Comparison of ENCODE assay signal across 26 cellular contexts in the genomic region with DNA sequence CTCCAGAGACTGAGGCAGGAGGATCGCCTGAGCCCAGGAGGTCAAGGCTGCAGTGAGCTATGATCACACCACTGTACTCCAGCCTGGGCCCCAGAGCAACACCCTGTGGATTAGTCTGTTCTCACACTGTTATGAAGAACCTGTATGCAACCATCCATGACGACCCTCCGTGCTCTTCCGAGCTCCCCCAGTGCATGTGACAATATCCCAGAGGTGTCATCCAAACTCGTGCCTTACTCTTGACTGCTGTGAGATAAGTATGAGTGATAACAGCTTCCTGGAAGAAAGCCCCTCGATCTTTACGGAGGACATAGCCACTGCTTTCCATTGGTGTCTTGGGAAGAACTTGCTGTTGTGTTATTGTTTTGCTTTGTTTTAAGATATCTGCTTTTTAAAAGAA.
"Had no signal": no experiment of that assay in that cellular context is flagged by ENCODE, and none has a peak within 500 bp of the region (broad histone marks: within the 10 kb centered on the region; RNA-seq: fewer than 3 reads in every experiment).

No MANE protein-coding gene starts in this region.

- ATAC-seq: activated CD8-positive, alpha-beta T cell treated with anti-CD3 and anti-CD28 coated beads for 36 hours; activated T-cell treated with anti-CD3 and anti-CD28 coated beads, Interleukin-2, amount 50 U/mL, for 4 hours; activated T-helper 17 cell treated with anti-CD3 and anti-CD28 coated beads, Interleukin-2, amount 50 U/mL, for 72 hours; body of pancreas; gastroesophageal sphincter; WTC11 had no signal

- H3K4me3 Mint-ChIP-seq: activated CD8-positive, alpha-beta T cell treated with anti-CD3 and anti-CD28 coated beads for 36 hours; activated naive CD8-positive, alpha-beta T cell; activated T-cell treated with anti-CD3 and anti-CD28 coated beads, Interleukin-2, amount 50 U/mL, for 4 hours; activated T-helper 17 cell treated with anti-CD3 and anti-CD28 coated beads, Interleukin-2, amount 50 U/mL, for 72 hours; WTC11 had no signal

- H3K4me1 Mint-ChIP-seq: activated T-helper 17 cell treated with anti-CD3 and anti-CD28 coated beads, Interleukin-2, amount 50 U/mL, for 72 hours had no signal

- H3K27me3 Mint-ChIP-seq: activated CD8-positive, alpha-beta T cell treated with anti-CD3 and anti-CD28 coated beads for 36 hours; activated T-helper 17 cell treated with anti-CD3 and anti-CD28 coated beads, Interleukin-2, amount 50 U/mL, for 72 hours had no signal

- H3K9me3 Mint-ChIP-seq: activated T-cell treated with anti-CD3 and anti-CD28 coated beads, Interleukin-2, amount 50 U/mL, for 4 hours; activated T-helper 17 cell treated with anti-CD3 and anti-CD28 coated beads, Interleukin-2, amount 50 U/mL, for 72 hours had no signal

- H3K36me3 ChIP-seq: colonic mucosa, esophagus squamous epithelium, gastroesophageal sphincter had no signal

- DNase-seq: activated CD4-positive, alpha-beta T cell treated with anti-CD3 and anti-CD28 coated beads for 1 hour; activated CD4-positive, alpha-beta T cell treated with anti-CD3 and anti-CD28 coated beads for 48 hours; activated CD4-positive, alpha-beta T cell treated with anti-CD3 and anti-CD28 coated beads, Interleukin-2, amount 50 U/mL, for 1 hour; activated CD4-positive, alpha-beta T cell treated with anti-CD3 and anti-CD28 coated beads, Interleukin-2, amount 50 U/mL, for 48 hours; activated CD8-positive, alpha-beta memory T cell treated with anti-CD3 and anti-CD28 coated beads for 24 hours; activated CD8-positive, alpha-beta T cell treated with anti-CD3 and anti-CD28 coated beads for 36 hours; activated effector memory CD4-positive, alpha-beta T cell treated with Interleukin-2 at 50 U/mL for 16 hours; activated gamma-delta T cell treated with Interleukin-2 at 50 U/mL for 16 hours; activated naive CD4-positive, alpha-beta T cell treated with anti-CD3 and anti-CD28 coated beads, Interleukin-2, amount 50 U/mL, for 16 hours; activated naive CD4-positive, alpha-beta T cell treated with Interleukin-2 at 50 U/mL for 16 hours; activated T-cell treated with anti-CD3 and anti-CD28 coated beads, Interleukin-2, amount 50 U/mL, for 4 hours; amygdala; aorta; body of pancreas; central memory CD4-positive, alpha-beta T cell; cerebellar nuclear complex; colonic mucosa; effector CD8-positive, alpha-beta T cell; esophagus squamous epithelium; foreskin melanocyte; T-helper 2 cell had no signal

- H3K36me3 Mint-ChIP-seq: activated naive CD8-positive, alpha-beta T cell had no signal

- H3K4me3 ChIP-seq: body of pancreas, colonic mucosa, esophagus squamous epithelium, gastroesophageal sphincter had no signal

- H3K27me3 ChIP-seq: body of pancreas, colonic mucosa, esophagus squamous epithelium, gastroesophageal sphincter had no signal

- H3K9me3 ChIP-seq: body of pancreas, colonic mucosa, esophagus squamous epithelium, gastroesophageal sphincter had no signal

- H3K27ac ChIP-seq: body of pancreas, colonic mucosa, epithelial cell of prostate, esophagus squamous epithelium, gastroesophageal sphincter had no signal

- H3K27ac Mint-ChIP-seq: activated CD8-positive, alpha-beta T cell treated with anti-CD3 and anti-CD28 coated beads for 36 hours; activated naive CD8-positive, alpha-beta T cell; activated T-helper 17 cell treated with anti-CD3 and anti-CD28 coated beads, Interleukin-2, amount 50 U/mL, for 72 hours; WTC11 had no signal

- H3K4me1 ChIP-seq: body of pancreas, colonic mucosa, esophagus squamous epithelium, gastroesophageal sphincter had no signal
